In genomic region chr2:40400336-40400953, GRCh38 we compare ENCODE assay signal across 1 cellular context.
TF ChIP-seq lines count a peak whose summit lies in the region.

No MANE protein-coding gene starts in this region.

TF ChIP-seq in IMR-90, 13 proteins besides CTCF, POLR2A, EP300 and RAD21:
- no peak for TF ChIP-seq MAFK (IDR thresholded peaks at IDR 0.05; ENCODE audit: low read depth, low read length)
- TF ChIP-seq BHLHE40 (IDR thresholded peaks at IDR 0.05; ENCODE audit: low read depth, low read length) = no peak
- no peak for TF ChIP-seq SMC3 (IDR thresholded peaks at IDR 0.05; ENCODE audit: low read depth, low read length)
- no peak for TF ChIP-seq USF2 (IDR thresholded peaks at IDR 0.05; ENCODE audit: low read depth, low read length)
- no peak for TF ChIP-seq CEBPB (IDR thresholded peaks at IDR 0.05; ENCODE audit: low read depth, low read length)
